34 cellular contexts compared by ENCODE assay signal in the genomic region with DNA sequence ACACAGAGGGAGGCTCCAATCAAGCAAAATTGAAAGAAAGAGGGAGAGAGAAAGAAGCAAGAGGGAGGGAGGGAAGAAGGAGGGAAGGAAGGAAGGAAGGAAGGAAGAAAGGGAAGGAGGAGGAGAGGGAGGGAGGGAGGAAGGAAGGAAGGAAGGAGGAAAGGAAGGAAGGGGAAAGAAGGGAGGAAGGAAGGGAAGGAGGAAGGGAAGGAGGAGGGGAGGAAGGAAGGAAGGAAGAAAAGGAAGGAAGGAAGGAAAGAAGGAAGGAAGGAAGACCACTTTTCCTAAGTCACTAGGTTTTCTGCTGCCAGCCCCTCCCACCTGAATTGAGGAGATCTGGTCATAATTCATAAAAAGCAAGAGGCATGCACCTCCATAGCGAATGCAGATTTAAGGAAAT.
"Had no signal": no experiment of that assay in that cellular context is flagged by ENCODE, and none has a peak within 500 bp of the region (broad histone marks: within the 10 kb centered on the region; RNA-seq: fewer than 3 reads in every experiment).

No MANE protein-coding gene starts in this region.

- FAIRE-seq: astrocyte, bronchial epithelial cell had no signal

- H3K9me3 ChIP-seq: adrenal gland, body of pancreas had no signal

- ATAC-seq: activated naive CD4-positive, alpha-beta T cell treated with anti-CD3 and anti-CD28 coated beads, Interleukin-2, amount 50 U/mL, for 72 hours; activated naive CD8-positive, alpha-beta T cell treated with anti-CD3 and anti-CD28 coated beads, Interleukin-2, amount 50 U/mL, for 24 hours; activated T-cell treated with anti-CD3 and anti-CD28 coated beads, Interleukin-2, amount 50 U/mL, for 4 hours; activated T-cell treated with anti-CD3 and anti-CD28 coated beads, Interleukin-2, amount 50 U/mL, for 72 hours; activated T-helper 17 cell treated with anti-CD3 and anti-CD28 coated beads, Interleukin-2, amount 50 U/mL, for 72 hours; body of pancreas had no signal

- H3K27me3 ChIP-seq: adrenal gland, ascending aorta, body of pancreas, brain microvascular endothelial cell, breast epithelium, cardiac muscle cell had no signal

- H3K27ac ChIP-seq: adrenal gland, ascending aorta, body of pancreas, brain microvascular endothelial cell, breast epithelium, cardiac muscle cell had no signal

- H3K4me1 ChIP-seq: adrenal gland, ascending aorta, body of pancreas, breast epithelium had no signal

- H3K4me3 ChIP-seq: adrenal gland, ascending aorta, body of pancreas, breast epithelium, cardiac muscle cell had no signal

- H3K36me3 ChIP-seq: adrenal gland, ascending aorta, brain microvascular endothelial cell, breast epithelium, cardiac muscle cell had no signal

- DNase-seq: activated effector memory CD4-positive, alpha-beta T cell treated with anti-CD3 and anti-CD28 coated beads, Interleukin-2, amount 50 U/mL, for 16 hours; activated effector memory CD4-positive, alpha-beta T cell treated with Interleukin-2 at 50 U/mL for 16 hours; activated gamma-delta T cell; activated gamma-delta T cell treated with Interleukin-2 at 50 U/mL for 16 hours; activated naive CD4-positive, alpha-beta T cell; activated naive CD4-positive, alpha-beta T cell treated with anti-CD3 and anti-CD28 coated beads for 36 hours; activated naive CD4-positive, alpha-beta T cell treated with anti-CD3 and anti-CD28 coated beads, Interleukin-2, amount 10 ng/mL, durations not matched to agents 7 days and 5 days; activated naive CD4-positive, alpha-beta T cell treated with anti-CD3 and anti-CD28 coated beads, Interleukin-2, amount 50 U/mL, for 16 hours; activated naive CD4-positive, alpha-beta T cell treated with Interleukin-2 at 50 U/mL for 16 hours; activated naive CD8-positive, alpha-beta T cell treated with anti-CD3 and anti-CD28 coated beads for 36 hours; activated naive CD8-positive, alpha-beta T cell treated with anti-CD3 and anti-CD28 coated beads, Interleukin-2, amount 10 ng/mL, durations not matched to agents 7 days and 5 days; activated naive CD8-positive, alpha-beta T cell treated with anti-CD3 and anti-CD28 coated beads, Interleukin-2, amount 50 U/mL, for 24 hours; activated T-cell treated with anti-CD3 and anti-CD28 coated beads, Interleukin-2, amount 50 U/mL, for 1 hour; activated T-cell treated with anti-CD3 and anti-CD28 coated beads, Interleukin-2, amount 50 U/mL, for 24 hours; activated T-cell treated with anti-CD3 and anti-CD28 coated beads, Interleukin-2, amount 50 U/mL, for 4 hours; activated T-cell treated with anti-CD3 and anti-CD28 coated beads, Interleukin-2, amount 50 U/mL, for 48 hours; activated T-cell treated with anti-CD3 and anti-CD28 coated beads, Interleukin-2, amount 50 U/mL, for 72 hours; adrenal gland; amniotic stem cell; amygdala; anterior cingulate cortex; aorta; body of pancreas; brain microvascular endothelial cell; caudate nucleus; central memory CD4-positive, alpha-beta T cell; cerebellar nuclear complex had no signal
